Comparison of ENCODE assay signal across 1 cellular context in the genomic region with DNA sequence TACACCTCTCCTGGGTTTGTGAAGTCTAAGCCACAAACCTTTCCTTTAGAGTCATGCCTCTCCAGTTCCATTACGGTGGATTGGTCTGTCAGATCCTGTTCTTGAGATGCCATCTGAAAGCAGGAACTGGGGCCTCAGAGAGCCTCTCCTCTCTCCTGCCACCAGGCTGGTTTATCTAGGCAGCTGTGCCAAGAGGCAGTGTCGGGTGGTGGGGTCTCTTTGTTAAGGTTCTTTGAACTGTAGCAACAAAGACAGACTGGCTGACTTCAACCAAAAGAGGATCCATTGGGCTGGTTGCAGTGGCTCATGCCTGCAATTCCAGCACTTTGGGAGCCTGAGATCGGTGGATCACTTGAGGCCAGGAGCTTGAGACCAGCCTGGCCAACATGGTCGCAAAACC.
TF ChIP-seq lines count a peak whose summit lies in the region.

No MANE protein-coding gene starts in this region.

TF ChIP-seq in WTC11, 78 proteins besides CTCF, POLR2A, EP300 and RAD21 (continued from another document):
- TF ChIP-seq, protein P1, sequence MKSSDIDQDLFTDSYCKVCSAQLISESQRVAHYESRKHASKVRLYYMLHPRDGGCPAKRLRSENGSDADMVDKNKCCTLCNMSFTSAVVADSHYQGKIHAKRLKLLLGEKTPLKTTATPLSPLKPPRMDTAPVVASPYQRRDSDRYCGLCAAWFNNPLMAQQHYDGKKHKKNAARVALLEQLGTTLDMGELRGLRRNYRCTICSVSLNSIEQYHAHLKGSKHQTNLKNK (CRISPR knock-in tag; IDR thresholded peaks at IDR 0.05), result no peak
- TF ChIP-seq CREM (CRISPR knock-in tag; IDR thresholded peaks at IDR 0.05) (no peak), TP53 (CRISPR knock-in tag; IDR thresholded peaks at IDR 0.05) (no peak)
